8 cellular contexts compared by ENCODE assay signal in the genomic region with DNA sequence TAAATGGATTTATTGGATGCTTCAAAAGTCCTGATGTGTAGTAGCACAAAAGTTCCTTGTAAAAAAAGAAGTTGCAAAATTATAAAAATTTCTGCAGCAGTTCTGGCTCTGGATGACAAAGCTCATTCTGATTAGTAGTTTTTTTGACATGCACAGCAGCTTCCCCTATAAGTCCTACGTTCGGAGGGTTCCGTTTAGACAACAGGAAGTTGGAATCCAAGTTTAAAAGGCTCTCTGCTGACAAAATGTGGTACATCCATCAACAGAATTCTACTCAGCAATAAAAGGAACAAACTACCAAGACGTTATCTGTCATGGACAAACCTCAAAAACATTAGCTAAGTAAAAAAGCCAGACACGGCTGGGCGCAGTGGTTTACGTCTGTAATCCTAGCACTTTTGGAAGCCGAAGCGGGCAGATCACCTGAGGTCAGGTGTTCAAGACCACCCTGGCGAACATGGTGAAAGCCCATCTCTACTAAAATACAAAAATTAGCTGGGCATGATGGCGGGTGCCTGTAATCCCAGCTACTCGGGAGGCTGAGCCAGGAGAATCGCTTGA. TPM values are rescaled to one million over a fixed set of nuclear protein-coding genes. Genes with fewer than 3 reads are reported as not detected.
A peak's percentile ranks its signal among the peaks of the same experiment; 100 is the strongest.
DNase-seq lines count a peak whose midpoint lies in the region; ATAC-seq and TF ChIP-seq lines count a peak whose summit lies in the region.
"Not testable (repeated sequence)": the region's sequence is repeated elsewhere in the genome, so short reads cannot be mapped to it uniquely, and the experiment has no call there.

No MANE protein-coding gene starts in this region.

- H3K36me3 Mint-ChIP-seq in CD14-positive monocyte = peaks cover 15 to 18% of the 10 kb centered on the region in 2 donors
- not testable (repeated sequence) for H3K36me3 Mint-ChIP-seq in T-helper 17 cell (ENCODE audit: low read depth); stimulated activated naive B cell treated with anti-CD40 and anti-IgM and Interleukin-4, amounts not matched to agents 10 μg/mL and 1 μg/mL and 100 μg/mL, for 72 hours

- H3K27ac Mint-ChIP-seq in CD14-positive monocyte = peak overlapping the region; percentile 82 to 94 (median 92)
- not testable (repeated sequence) for H3K27ac Mint-ChIP-seq in T-helper 17 cell
- H3K27ac Mint-ChIP-seq in stimulated activated naive B cell treated with anti-CD40 and anti-IgM and Interleukin-4, amounts not matched to agents 10 μg/mL and 1 μg/mL and 100 μg/mL, for 72 hours = peak overlapping the region; percentile 31

- peaks cover 41% of the 10 kb centered on the region for H3K4me1 Mint-ChIP-seq in CD14-positive monocyte
- H3K4me1 Mint-ChIP-seq in T-helper 17 cell = not testable (repeated sequence)
- H3K4me1 Mint-ChIP-seq in stimulated activated naive B cell treated with anti-CD40 and anti-IgM and Interleukin-4, amounts not matched to agents 10 μg/mL and 1 μg/mL and 100 μg/mL, for 72 hours = peaks cover 5 to 19% of the 10 kb centered on the region in 2 donors

- 44% methylated on average over 10 of the region's 13 CpGs for WGBS in mammary epithelial cell (ENCODE audit: low coverage, missing lambda C conversion rate)

- in situ Hi-C loops in mammary epithelial cell (cut with MboI; ENCODE audit: low sequenced_read_pairs in 2 of 2) = not testable (repeated sequence)

- not testable (repeated sequence) for BruUV-seq in mammary epithelial cell (replicated peaks; lab: Mats Ljungman, UMichigan)

- dilution Hi-C loops in mammary epithelial cell (cut with HindIII; ENCODE audit: low sequenced_read_pairs) = not testable (repeated sequence)

- H3K27me3 Mint-ChIP-seq in CD14-positive monocyte (ENCODE audit: low read depth in 3 of 3) = not testable (repeated sequence)
- H3K27me3 Mint-ChIP-seq in T-helper 17 cell = peaks cover 19% of the 10 kb centered on the region
- peaks cover 9 to 17% of the 10 kb centered on the region in 2 donors for H3K27me3 Mint-ChIP-seq in stimulated activated naive B cell treated with anti-CD40 and anti-IgM and Interleukin-4, amounts not matched to agents 10 μg/mL and 1 μg/mL and 100 μg/mL, for 72 hours

- H3K9me3 Mint-ChIP-seq in CD14-positive monocyte; stimulated activated naive B cell treated with anti-CD40 and anti-IgM and Interleukin-4, amounts not matched to agents 10 μg/mL and 1 μg/mL and 100 μg/mL, for 72 hours: not testable (repeated sequence)

- H3K27ac ChIP-seq in HUES6 (ENCODE audit: low read depth, low read length) (peak overlapping the region; percentile 80; the same call in 1 of the 2 replicates), left lung (peak overlapping the region; percentile 3 to 84), neutrophil (peak overlapping the region; percentile 84)
- not testable (repeated sequence) for H3K27ac ChIP-seq in mammary epithelial cell (ENCODE audit: insufficient read depth, low read depth, low read length); fibroblast of lung (ENCODE audit: insufficient read depth, low read length)

- not testable (repeated sequence) for H3K79me2 ChIP-seq in mammary epithelial cell (ENCODE audit: insufficient read depth, low read length); fibroblast of lung (ENCODE audit: control insufficient read depth, insufficient read depth, low read length)

- not testable (repeated sequence) for H3K36me3 ChIP-seq in HUES6 (ENCODE audit: control insufficient read depth, insufficient read depth, low read length); mammary epithelial cell (ENCODE audit: insufficient read depth, low read length); fibroblast of lung (ENCODE audit: control insufficient read depth, insufficient read depth, low read length)
- H3K36me3 ChIP-seq in left lung (peaks cover 0 to 18% of the 10 kb centered on the region in 2 donors), neutrophil (peaks cover 28% of the 10 kb centered on the region)

- H3K4me1 ChIP-seq in HUES6 (ENCODE audit: control insufficient read depth, insufficient read depth, low read length) (peaks cover 35% of the 10 kb centered on the region), left lung (peaks cover 0 to 14% of the 10 kb centered on the region in 2 donors), neutrophil (ENCODE audit: control insufficient read depth in 1 of 2, insufficient read depth in 1 of 2, low read depth in 1 of 2, low read length in 1 of 2) (peaks cover 8 to 13% of the 10 kb centered on the region in 2 experiments)
- not testable (repeated sequence) for H3K4me1 ChIP-seq in mammary epithelial cell (ENCODE audit: insufficient read depth, low read length); fibroblast of lung (ENCODE audit: control insufficient read depth, extremely low read depth, insufficient read depth, low read length)

- CTCF ChIA-PET in mammary epithelial cell (lab: Charles Lee; ENCODE audit: low non-redundant PET) = interaction anchor here (0.6 kb wide), 1 partner anchor 20 kb away, joined by 3 read pairs; no protein-coding TSS in a partner anchor

- not testable (repeated sequence) for H3K4me3 ChIP-seq in HUES6 (ENCODE audit: low read depth, low read length); left lung
- peak overlapping the region in 1 of 3 experiments; percentile 11 for H3K4me3 ChIP-seq in mammary epithelial cell (replicated peaks in 1 of 3; ENCODE audit: insufficient read depth in 1 of 3, low read depth in 2 of 3, low read length in 3 of 3)
- peak overlapping the region in 1 of 4 experiments; percentile 17 for H3K4me3 ChIP-seq in fibroblast of lung (replicated peaks in 1 of 4; ENCODE audit: control extremely low read depth in 1 of 4, insufficient read depth in 1 of 4, low read depth in 3 of 4, low read length in 4 of 4)
- peak overlapping the region; percentile 34 to 50 for H3K4me3 ChIP-seq in neutrophil (ENCODE audit: low read depth in 1 of 2, low read length in 1 of 2)

- not testable (repeated sequence) for H3K9ac ChIP-seq in HUES6 (ENCODE audit: low read length); mammary epithelial cell (ENCODE audit: insufficient read depth, low read length); fibroblast of lung (ENCODE audit: insufficient read depth, low read length)

- DNase-seq in CD14-positive monocyte (ENCODE audit: low spot score); T-helper 17 cell; mammary epithelial cell; fibroblast of lung (ENCODE audit: low read depth in 2 of 2); left lung; stimulated activated naive B cell treated with anti-CD40 and anti-IgM and Interleukin-4, amounts not matched to agents 10 μg/mL and 1 μg/mL and 100 μg/mL, for 72 hours: not testable (repeated sequence)

- not testable (repeated sequence) for H4K20me1 ChIP-seq in mammary epithelial cell (ENCODE audit: insufficient read depth, low read length); fibroblast of lung (ENCODE audit: control insufficient read depth, extremely low read depth, insufficient read depth, low read length)

- not testable (repeated sequence) for H3K9me3 ChIP-seq in HUES6 (ENCODE audit: control insufficient read depth, insufficient read depth, low read depth, low read length); T-helper 17 cell (ENCODE audit: control insufficient read depth, low read length, poor library complexity, severe bottlenecking); mammary epithelial cell (replicated peaks; ENCODE audit: insufficient read depth, low read length); fibroblast of lung (ENCODE audit: control insufficient read depth, insufficient read depth, low read depth, low read length); left lung; neutrophil

- intact Hi-C loops in CD14-positive monocyte (cut with micrococcal nuclease); mammary epithelial cell (cut with micrococcal nuclease); left lung (cut with DNase I): not testable (repeated sequence)

- not testable (repeated sequence) for TF ChIP-seq CTCF in CD14-positive monocyte (IDR thresholded peaks at IDR 0.05); mammary epithelial cell (conservative IDR thresholded peaks at IDR 0.05 in 1 of 2, IDR thresholded peaks at IDR 0.05 in 1 of 2; ENCODE audit: extremely low read depth in 1 of 2, insufficient read depth in 1 of 2, low read depth in 1 of 2, low read length in 2 of 2); fibroblast of lung (conservative IDR thresholded peaks at IDR 0.05 in 1 of 2, IDR thresholded peaks at IDR 0.05 in 1 of 2; ENCODE audit: low read depth in 1 of 2, low read length in 2 of 2); left lung (IDR thresholded peaks at IDR 0.05); neutrophil (IDR thresholded peaks at IDR 0.05)

- H3K4me3 Mint-ChIP-seq in CD14-positive monocyte (peak overlapping the region; percentile 47 to 67), T-helper 17 cell (peak overlapping the region; percentile 60)
- peak overlapping the region; percentile 25 to 70 for H3K4me3 Mint-ChIP-seq in stimulated activated naive B cell treated with anti-CD40 and anti-IgM and Interleukin-4, amounts not matched to agents 10 μg/mL and 1 μg/mL and 100 μg/mL, for 72 hours

- ATAC-seq in T-helper 17 cell = not testable (repeated sequence)
- ATAC-seq in left lung = peak; percentile 41
- peak; percentile 41 to 58 for ATAC-seq in stimulated activated naive B cell treated with anti-CD40 and anti-IgM and Interleukin-4, amounts not matched to agents 10 μg/mL and 1 μg/mL and 100 μg/mL, for 72 hours (replicated peaks)

- H2AFZ ChIP-seq in mammary epithelial cell (ENCODE audit: low read depth, low read length) = peak overlapping the region; percentile 62
- H2AFZ ChIP-seq in fibroblast of lung (ENCODE audit: low read length) = not testable (repeated sequence)

- H3K4me2 ChIP-seq in mammary epithelial cell (ENCODE audit: insufficient read depth, low read depth, low read length) = not testable (repeated sequence)
- peak overlapping the region; percentile 35 for H3K4me2 ChIP-seq in fibroblast of lung (ENCODE audit: extremely low read depth, insufficient read depth, low read length)

- H3K27me3 ChIP-seq in HUES6 (ENCODE audit: control insufficient read depth, insufficient read depth, low read length); mammary epithelial cell (ENCODE audit: insufficient read depth, low read length); fibroblast of lung (ENCODE audit: control insufficient read depth, insufficient read depth, low read length); left lung; neutrophil: not testable (repeated sequence)

RNA-seq across cellular contexts. Expression of gene NAGK, which starts 15.4 kb away (rescaled TPM):
- polyA plus RNA-seq in CD14-positive monocyte (100 to 1,000 TPM; 546 to 690 TPM), mammary epithelial cell (60.0 TPM), fibroblast of lung (121 and 136 TPM in 2 replicates)
- total RNA-seq in T-helper 17 cell (100 to 1,000 TPM in 1 of 2 donors, 10 to 100 TPM in 1; 75.0 to 102 TPM), mammary epithelial cell (10 to 100 TPM; 29.5 to 80.8 TPM), fibroblast of lung (46.5 and 50.4 TPM in 2 replicates), left lung (100 to 1,000 TPM; 138 to 183 TPM)
- polyA minus RNA-seq in mammary epithelial cell (46.5 TPM), fibroblast of lung (ENCODE audit: low replicate concordance) (93.0 and 97.4 TPM in 2 replicates)
- polyA plus RNA-seq in fibroblast of lung (2012) = 121 and 138 TPM in 2 replicates

RNA-seq across cellular contexts. Expression of gene MCEE, which starts 46.2 kb away (rescaled TPM):
- polyA plus RNA-seq in CD14-positive monocyte (10 to 100 TPM; 24.7 to 29.0 TPM), mammary epithelial cell (4.6 TPM), fibroblast of lung (10.3 and 18.8 TPM in 2 replicates)
- total RNA-seq in T-helper 17 cell (10 to 100 TPM in 1 of 2 donors, 1 to 10 TPM in 1; 9.6 to 11.3 TPM), mammary epithelial cell (1 to 10 TPM; 7.0 to 9.3 TPM), fibroblast of lung (13.4 and 18.8 TPM in 2 replicates), left lung (10 to 100 TPM; 15.6 to 18.5 TPM)
- polyA minus RNA-seq in mammary epithelial cell (28.9 TPM), fibroblast of lung (ENCODE audit: low replicate concordance) (1.1 TPM in 1 of 2 replicates, not detected in the other)
- polyA plus RNA-seq in fibroblast of lung (2012) = 11.0 and 18.8 TPM in 2 replicates

RNA-seq across cellular contexts. Expression of gene MPHOSPH10, which starts 46.6 kb away (rescaled TPM):
- polyA plus RNA-seq in CD14-positive monocyte = 1 to 10 TPM; 5.6 to 9.9 TPM
- 10 to 100 TPM; 28.3 to 42.3 TPM for total RNA-seq in T-helper 17 cell
- 10 to 100 TPM; 10.5 to 28.1 TPM for total RNA-seq in mammary epithelial cell
- polyA plus RNA-seq in mammary epithelial cell = 9.2 TPM
- 30.1 TPM for polyA minus RNA-seq in mammary epithelial cell
- 14.7 and 19.3 TPM in 2 replicates for total RNA-seq in fibroblast of lung
- polyA plus RNA-seq in fibroblast of lung = 23.8 and 26.2 TPM in 2 replicates
- polyA plus RNA-seq in fibroblast of lung (2012) = 19.6 and 21.4 TPM in 2 replicates
- 0.27 and 0.78 TPM in 2 replicates for polyA minus RNA-seq in fibroblast of lung (ENCODE audit: low replicate concordance)
- total RNA-seq in left lung = 10 to 100 TPM; 22.1 to 28.8 TPM
